27 cellular contexts compared by ENCODE assay signal in genomic region chr16:48212033-48212432, GRCh38. TPM values are rescaled to one million over a fixed set of nuclear protein-coding genes. Genes with fewer than 3 reads are reported as not detected.
"Had no signal": no experiment of that assay in that cellular context is flagged by ENCODE, and none has a peak within 500 bp of the region (broad histone marks: within the 10 kb centered on the region; RNA-seq: fewer than 3 reads in every experiment).

No MANE protein-coding gene starts in this region.

- H3K4me1 ChIP-seq: left ventricle myocardium inferior, sigmoid colon had no signal

- H3K4me1 Mint-ChIP-seq: activated naive CD4-positive, alpha-beta T cell treated with anti-CD3 and anti-CD28 coated beads, Interleukin-2, amount 50 U/mL, for 24 hours; brain; immature natural killer cell; natural killer cell; stimulated activated naive B cell treated with anti-CD40 and anti-IgM and Interleukin-4, amounts not matched to agents 10 μg/mL and 1 μg/mL and 100 μg/mL, for 72 hours; T-cell had no signal

- H3K4me3 Mint-ChIP-seq: activated naive CD4-positive, alpha-beta T cell treated with anti-CD3 and anti-CD28 coated beads, Interleukin-2, amount 50 U/mL, for 24 hours; brain; immature natural killer cell; natural killer cell; stimulated activated naive B cell treated with anti-CD40 and anti-IgM and Interleukin-4, amounts not matched to agents 10 μg/mL and 1 μg/mL and 100 μg/mL, for 72 hours; T-cell; type B pancreatic cell had no signal

- H3K27ac Mint-ChIP-seq: activated naive CD4-positive, alpha-beta T cell treated with anti-CD3 and anti-CD28 coated beads, Interleukin-2, amount 50 U/mL, for 24 hours; brain; immature natural killer cell; natural killer cell; progenitor cell of endocrine pancreas; stimulated activated naive B cell treated with anti-CD40 and anti-IgM and Interleukin-4, amounts not matched to agents 10 μg/mL and 1 μg/mL and 100 μg/mL, for 72 hours; T-cell; type B pancreatic cell had no signal

- DNase-seq: activated CD4-positive, alpha-beta T cell treated with anti-CD3 and anti-CD28 coated beads for 1 hour; activated CD4-positive, alpha-beta T cell treated with anti-CD3 and anti-CD28 coated beads, Interleukin-2, amount 50 U/mL, for 1 hour; activated gamma-delta T cell treated with Interleukin-2 at 50 U/mL for 16 hours; activated T-cell treated with anti-CD3 and anti-CD28 coated beads, Interleukin-2, amount 50 U/mL, for 1 hour; aorta; central memory CD4-positive, alpha-beta T cell; erythroblast; glutamatergic neuron; immature natural killer cell; left ventricle myocardium inferior; midbrain; natural killer cell; retina; sigmoid colon; stimulated activated CD4-positive, alpha-beta T cell treated with anti-CD3 and anti-CD28 coated beads, Interleukin-2, amount 100 ng/mL, for 48 hours; stimulated activated CD8-positive, alpha-beta memory T cell treated with anti-CD3 and anti-CD28 coated beads, Interleukin-4, amount 100 ng/mL, for 48 hours; stimulated activated naive B cell treated with anti-CD40 and anti-IgM and Interleukin-4, amounts not matched to agents 10 μg/mL and 1 μg/mL and 100 μg/mL, for 72 hours; T-cell had no signal

- H3K4me3 ChIP-seq: hepatocyte, left ventricle myocardium inferior, sigmoid colon, smooth muscle cell, thoracic aorta had no signal

- H3K36me3 ChIP-seq: left ventricle myocardium inferior, sigmoid colon, thoracic aorta had no signal

- ATAC-seq: natural killer cell; stimulated activated naive B cell treated with anti-CD40 and anti-IgM and Interleukin-4, amounts not matched to agents 10 μg/mL and 1 μg/mL and 100 μg/mL, for 72 hours; T-cell had no signal

- H3K27me3 ChIP-seq: hepatocyte, sigmoid colon had no signal

- H3K9me3 ChIP-seq: left ventricle myocardium inferior, sigmoid colon, thoracic aorta had no signal

- H3K9me3 Mint-ChIP-seq: activated naive CD4-positive, alpha-beta T cell treated with anti-CD3 and anti-CD28 coated beads, Interleukin-2, amount 50 U/mL, for 24 hours; brain; immature natural killer cell; natural killer cell; stimulated activated naive B cell treated with anti-CD40 and anti-IgM and Interleukin-4, amounts not matched to agents 10 μg/mL and 1 μg/mL and 100 μg/mL, for 72 hours; T-cell; type B pancreatic cell had no signal

- H3K27ac ChIP-seq: hepatocyte, left ventricle myocardium inferior, sigmoid colon, thoracic aorta had no signal

- H3K36me3 Mint-ChIP-seq: activated naive CD4-positive, alpha-beta T cell treated with anti-CD3 and anti-CD28 coated beads, Interleukin-2, amount 50 U/mL, for 24 hours; brain; immature natural killer cell; natural killer cell; stimulated activated naive B cell treated with anti-CD40 and anti-IgM and Interleukin-4, amounts not matched to agents 10 μg/mL and 1 μg/mL and 100 μg/mL, for 72 hours; T-cell; type B pancreatic cell had no signal

- H3K27me3 Mint-ChIP-seq: activated naive CD4-positive, alpha-beta T cell treated with anti-CD3 and anti-CD28 coated beads, Interleukin-2, amount 50 U/mL, for 24 hours had no signal

RNA-seq across cellular contexts. Expression of gene ABCC11, which starts 35.3 kb away (rescaled TPM):
- total RNA-seq: aorta, smooth muscle cell, thoracic aorta had no signal
- polyA plus RNA-seq: smooth muscle cell had no signal

RNA-seq across cellular contexts. Expression of gene ABCC12, which starts 56.2 kb away (rescaled TPM):
- total RNA-seq: aorta, hepatocyte, left ventricle myocardium inferior, lung microvascular endothelial cell, natural killer cell, osteocyte, sigmoid colon, smooth muscle cell, T-cell, thoracic aorta had no signal
- polyA plus RNA-seq: hepatocyte, immature natural killer cell, sigmoid colon, smooth muscle cell had no signal
